ENCODE assay signal across 8 cellular contexts in the genomic region with DNA sequence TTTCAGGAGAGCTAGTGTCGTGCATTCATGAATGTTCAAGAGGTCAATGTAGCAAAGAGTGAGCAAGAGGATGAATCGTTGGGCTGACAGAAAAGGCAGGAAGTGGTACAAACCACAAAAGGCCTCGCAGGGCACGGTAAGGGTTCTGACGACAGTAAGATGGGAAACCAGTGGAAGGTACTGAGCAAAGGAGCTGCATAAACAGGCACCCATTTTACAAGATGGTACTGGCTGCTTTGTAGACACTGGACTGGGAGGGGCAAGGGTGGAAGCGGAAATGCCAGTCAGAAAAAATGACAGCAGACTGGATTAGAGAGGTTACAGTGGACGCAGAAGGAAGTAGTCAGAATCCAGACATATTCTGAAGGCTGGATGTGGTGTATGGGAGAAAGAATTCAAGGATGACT.
A peak's percentile ranks its signal among the peaks of the same experiment; 100 is the strongest.
DNase-seq lines count a peak whose midpoint lies in the region; ATAC-seq and TF ChIP-seq lines count a peak whose summit lies in the region.

No MANE protein-coding gene starts in this region.

- H4K8ac ChIP-seq in trophoblast cell (ENCODE audit: low read depth, low read length) = no peak overlapping the region

- H3F3A ChIP-seq in GM23338 (replicated peaks; ENCODE audit: low read depth) = no peaks in the 10 kb centered on the region

- no peak overlapping the region for H3K9ac ChIP-seq in trophoblast cell (ENCODE audit: low read length)

- no peaks in the 10 kb centered on the region for H3K9me3 Mint-ChIP-seq in GM23338

- no peak for TF ChIP-seq CTCF in GM23338 (conservative IDR thresholded peaks at IDR 0.05; ENCODE audit: low read depth in 2 of 2)

- H2BK120ac ChIP-seq in trophoblast cell (ENCODE audit: insufficient read depth, low read length, poor library complexity) = no peak overlapping the region

- no peak overlapping the region for H3K14ac ChIP-seq in trophoblast cell (ENCODE audit: low read length)

- peak; percentile 89 for DNase-seq in GM04503 (ENCODE audit: low read depth)
- DNase-seq in GM23338 (ENCODE audit: low spot score) = peak; percentile 50
- peak; percentile 99 for DNase-seq in LHCN-M2 (ENCODE audit: low read depth)
- peak; percentile 7 for DNase-seq in effector CD8-positive, alpha-beta T cell (lab: John Stamatoyannopoulos, UW)
- DNase-seq in stimulated activated CD4-positive, alpha-beta T cell treated with anti-CD3 and anti-CD28 coated beads, Interleukin-12 subunit alpha, Interleukin-12 subunit beta, amount 100 ng/mL, for 4 hours = peak; percentile 8
- no peak for DNase-seq in trophoblast cell
- no peak for DNase-seq in DMS114 treated with DMSO at 0.1 percent for 48 hours (lab: John Stamatoyannopoulos, UW; ENCODE audit: unreplicated experiment)

- no peaks in the 10 kb centered on the region for H3K9me2 ChIP-seq in GM23338 (ENCODE audit: insufficient read depth)

- no peak overlapping the region for H3K4me3 Mint-ChIP-seq in GM23338

- H3K9me3 ChIP-seq in trophoblast cell (ENCODE audit: insufficient read depth, low read depth, low read length) = no peaks in the 10 kb centered on the region

- H3K4me1 ChIP-seq in GM23338 (ENCODE audit: insufficient read depth) (peaks cover 24% of the 10 kb centered on the region), trophoblast cell (ENCODE audit: control insufficient read depth in 1 of 2, insufficient read depth in 2 of 2, low read length in 2 of 2) (peaks cover 8 to 9% of the 10 kb centered on the region in 2 experiments)

- no peak overlapping the region for H2AFZ ChIP-seq in GM23338
- no peak overlapping the region for H2AFZ ChIP-seq in trophoblast cell (ENCODE audit: insufficient read depth, low read length, poor library complexity)

- H3K79me2 ChIP-seq in GM23338 (replicated peaks; ENCODE audit: insufficient read depth) = peaks cover 33% of the 10 kb centered on the region
- no peaks in the 10 kb centered on the region for H3K79me2 ChIP-seq in trophoblast cell (ENCODE audit: control insufficient read depth, insufficient read depth, low read length, poor library complexity)

- no peak overlapping the region for H3K4ac ChIP-seq in trophoblast cell (ENCODE audit: low read depth, low read length)

- H4K20me1 ChIP-seq in GM23338 (replicated peaks; ENCODE audit: insufficient read depth) = no peaks in the 10 kb centered on the region

- H2BK12ac ChIP-seq in trophoblast cell (ENCODE audit: low read length) = no peak overlapping the region

- H3K27ac Mint-ChIP-seq in GM23338 = peak overlapping the region; percentile 23

- H3K27me3 ChIP-seq in GM23338 (ENCODE audit: insufficient read depth) = no peaks in the 10 kb centered on the region
- no peaks in the 10 kb centered on the region for H3K27me3 ChIP-seq in trophoblast cell (ENCODE audit: insufficient read depth, low read length)

- H3K23ac ChIP-seq in trophoblast cell (ENCODE audit: low read length) = no peak overlapping the region

- ATAC-seq in GM23338 = peak; percentile 63
- ATAC-seq in activated CD4-positive, CD25-positive, alpha-beta regulatory T cell treated with anti-CD3 and anti-CD28 coated beads, Interleukin-2, amount 50 U/mL, for 24 hours = peak; percentile 96 to 97

- WGBS in trophoblast cell (ENCODE audit: extremely low coverage, insufficient coverage, insufficient read length) = no CpG with 5 or more reads among the region's 7 CpGs

- no peaks in the 10 kb centered on the region for H3K36me3 Mint-ChIP-seq in GM23338 (ENCODE audit: low read depth)

- no peak overlapping the region for H2BK5ac ChIP-seq in trophoblast cell (ENCODE audit: low read depth, low read length, poor library complexity)

- H4K91ac ChIP-seq in trophoblast cell (ENCODE audit: low read depth, low read length) = no peak overlapping the region

- no peak overlapping the region for H4K12ac ChIP-seq in trophoblast cell (ENCODE audit: low read depth, low read length)

- no peaks in the 10 kb centered on the region for H3K27me3 Mint-ChIP-seq in GM23338 (ENCODE audit: insufficient read depth, low read depth, poor library complexity)

- H3K4me3 ChIP-seq in GM23338 = no peak overlapping the region
- no peak overlapping the region for H3K4me3 ChIP-seq in trophoblast cell (ENCODE audit: low read depth, low read length)

- H3K36me3 ChIP-seq in GM23338 (ENCODE audit: insufficient read depth) = no peaks in the 10 kb centered on the region
- H3K36me3 ChIP-seq in trophoblast cell (ENCODE audit: control insufficient read depth in 1 of 2, insufficient read depth in 2 of 2, low read length in 2 of 2) = peaks cover 0 to 2% of the 10 kb centered on the region in 2 experiments

- H3K4me2 ChIP-seq in GM23338 = 0 out of 2 replicates have a peak overlapping the region, but pooled peaks have one; percentile 22
- H3K4me2 ChIP-seq in trophoblast cell (ENCODE audit: low read length) = no peak overlapping the region

- peaks cover 2% of the 10 kb centered on the region for H3K79me1 ChIP-seq in trophoblast cell (ENCODE audit: low read length)

- peaks cover 44% of the 10 kb centered on the region for H3K4me1 Mint-ChIP-seq in GM23338

- peak overlapping the region; percentile 68; the same call in 1 of the 2 replicates for H3K27ac ChIP-seq in GM23338 (ENCODE audit: low read depth)
- no peak overlapping the region for H3K27ac ChIP-seq in trophoblast cell (ENCODE audit: low read depth, low read length)

- H3K18ac ChIP-seq in trophoblast cell (ENCODE audit: low read length) = no peak overlapping the region

- H2AK5ac ChIP-seq in trophoblast cell (ENCODE audit: low read length) = no peak overlapping the region

TF ChIP-seq in GM23338, 12 proteins besides CTCF, POLR2A, EP300 and RAD21 (continues in another document):
- TF ChIP-seq CREB1 (CRISPR knock-in tag; IDR thresholded peaks at IDR 0.05; ENCODE audit: low read depth) (no peak), JUNB (IDR thresholded peaks at IDR 0.05; ENCODE audit: unreplicated experiment) (no peak), NANOG (IDR thresholded peaks at IDR 0.05; ENCODE audit: borderline replicate concordance) (no peak), EZH2 (IDR thresholded peaks at IDR 0.05; ENCODE audit: low read depth, unreplicated experiment) (no peak), ZNF331 (CRISPR knock-in tag; IDR thresholded peaks at IDR 0.05; ENCODE audit: low read depth) (no peak), STAT1 (IDR thresholded peaks at IDR 0.05; ENCODE audit: unreplicated experiment) (no peak)
- TF ChIP-seq, protein P1, sequence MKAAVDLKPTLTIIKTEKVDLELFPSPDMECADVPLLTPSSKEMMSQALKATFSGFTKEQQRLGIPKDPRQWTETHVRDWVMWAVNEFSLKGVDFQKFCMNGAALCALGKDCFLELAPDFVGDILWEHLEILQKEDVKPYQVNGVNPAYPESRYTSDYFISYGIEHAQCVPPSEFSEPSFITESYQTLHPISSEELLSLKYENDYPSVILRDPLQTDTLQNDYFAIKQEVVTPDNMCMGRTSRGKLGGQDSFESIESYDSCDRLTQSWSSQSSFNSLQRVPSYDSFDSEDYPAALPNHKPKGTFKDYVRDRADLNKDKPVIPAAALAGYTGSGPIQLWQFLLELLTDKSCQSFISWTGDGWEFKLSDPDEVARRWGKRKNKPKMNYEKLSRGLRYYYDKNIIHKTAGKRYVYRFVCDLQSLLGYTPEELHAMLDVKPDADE (IDR thresholded peaks at IDR 0.05) = no peak
- TF ChIP-seq, protein P2, sequence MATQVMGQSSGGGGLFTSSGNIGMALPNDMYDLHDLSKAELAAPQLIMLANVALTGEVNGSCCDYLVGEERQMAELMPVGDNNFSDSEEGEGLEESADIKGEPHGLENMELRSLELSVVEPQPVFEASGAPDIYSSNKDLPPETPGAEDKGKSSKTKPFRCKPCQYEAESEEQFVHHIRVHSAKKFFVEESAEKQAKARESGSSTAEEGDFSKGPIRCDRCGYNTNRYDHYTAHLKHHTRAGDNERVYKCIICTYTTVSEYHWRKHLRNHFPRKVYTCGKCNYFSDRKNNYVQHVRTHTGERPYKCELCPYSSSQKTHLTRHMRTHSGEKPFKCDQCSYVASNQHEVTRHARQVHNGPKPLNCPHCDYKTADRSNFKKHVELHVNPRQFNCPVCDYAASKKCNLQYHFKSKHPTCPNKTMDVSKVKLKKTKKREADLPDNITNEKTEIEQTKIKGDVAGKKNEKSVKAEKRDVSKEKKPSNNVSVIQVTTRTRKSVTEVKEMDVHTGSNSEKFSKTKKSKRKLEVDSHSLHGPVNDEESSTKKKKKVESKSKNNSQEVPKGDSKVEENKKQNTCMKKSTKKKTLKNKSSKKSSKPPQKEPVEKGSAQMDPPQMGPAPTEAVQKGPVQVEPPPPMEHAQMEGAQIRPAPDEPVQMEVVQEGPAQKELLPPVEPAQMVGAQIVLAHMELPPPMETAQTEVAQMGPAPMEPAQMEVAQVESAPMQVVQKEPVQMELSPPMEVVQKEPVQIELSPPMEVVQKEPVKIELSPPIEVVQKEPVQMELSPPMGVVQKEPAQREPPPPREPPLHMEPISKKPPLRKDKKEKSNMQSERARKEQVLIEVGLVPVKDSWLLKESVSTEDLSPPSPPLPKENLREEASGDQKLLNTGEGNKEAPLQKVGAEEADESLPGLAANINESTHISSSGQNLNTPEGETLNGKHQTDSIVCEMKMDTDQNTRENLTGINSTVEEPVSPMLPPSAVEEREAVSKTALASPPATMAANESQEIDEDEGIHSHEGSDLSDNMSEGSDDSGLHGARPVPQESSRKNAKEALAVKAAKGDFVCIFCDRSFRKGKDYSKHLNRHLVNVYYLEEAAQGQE (IDR thresholded peaks at IDR 0.05; ENCODE audit: unreplicated experiment) = no peak

Comparison
In these comparisons a context has a peak if more than half of its experiments do, and no peak if none do; other contexts are left out.
1. DNase-seq: peak in GM04503 (single experiment), GM23338 (single experiment), LHCN-M2 (single experiment), effector CD8-positive, alpha-beta T cell (single experiment) and stimulated activated CD4-positive, alpha-beta T cell treated with anti-CD3 and anti-CD28 coated beads, Interleukin-12 subunit alpha, Interleukin-12 subunit beta, amount 100 ng/mL, for 4 hours (single experiment); none in trophoblast cell (0 of 2) and DMS114 treated with DMSO at 0.1 percent for 48 hours (single experiment).